ENCODE assay signal across 23 cellular contexts in genomic region chr16:49822649-49823370, GRCh38. TPM values are rescaled to one million over a fixed set of nuclear protein-coding genes. Genes with fewer than 3 reads are reported as not detected.
DNase-seq lines count a peak whose midpoint lies in the region; ATAC-seq, FAIRE-seq and TF ChIP-seq lines count a peak whose summit lies in the region.
"Had no signal": no experiment of that assay in that cellular context is flagged by ENCODE, and none has a peak within 500 bp of the region (broad histone marks: within the 10 kb centered on the region; RNA-seq: fewer than 3 reads in every experiment).

No MANE protein-coding gene starts in this region.

- H4K20me1 ChIP-seq in K562 (replicated peaks; ENCODE audit: control insufficient read depth, insufficient read depth, low read length): no peaks in the 10 kb centered on the region

- H3K27me3 ChIP-seq in K562 (ENCODE audit: control insufficient read depth in 2 of 2, insufficient read depth in 2 of 2, low read length in 2 of 2) (peaks cover 12 to 26% of the 10 kb centered on the region in 2 experiments; a peak in 4 of 5 replicates), psoas muscle (ENCODE audit: insufficient read depth in 3 of 3, low read length in 2 of 3) (no peaks in the 10 kb centered on the region)

- no peak for TF ChIP-seq EP300 in K562 (IDR thresholded peaks at IDR 0.05; ENCODE audit: low read length)

- H3K9me3 ChIP-seq in K562 (replicated peaks; ENCODE audit: control insufficient read depth, insufficient read depth, low read depth, low read length) (no peaks in the 10 kb centered on the region), psoas muscle (no peaks in the 10 kb centered on the region)

- no peak for TF ChIP-seq RAD21 in K562 (CRISPR knock-in tag; conservative IDR thresholded peaks at IDR 0.05 in 1 of 2, IDR thresholded peaks at IDR 0.05 in 1 of 2)

- no peak overlapping the region for H3K4me2 ChIP-seq in K562 (ENCODE audit: insufficient read depth, low read length)

- WGBS in K562 (ENCODE audit: insufficient coverage, low coverage, missing lambda C conversion rate): 0% methylated on average over 8 of the region's 8 CpGs
- WGBS in psoas muscle, 3 donors: 35 to 40% (median 35%) methylated on average over 8 of the region's 8 CpGs

- intact Hi-C loops in K562 (cut with micrococcal nuclease) (no loop called here), psoas muscle (cut with DNase I) (no loop called here)

- ATAC-seq in K562 (no peak), psoas muscle (peak; percentile 91 to 92 (median 92)), GM21381 (IDR thresholded peaks at IDR 0.05; ENCODE audit: unreplicated experiment) (no peak), GM18870 (IDR thresholded peaks at IDR 0.05; ENCODE audit: unreplicated experiment) (no peak)
- ATAC-seq: GM12878, Panc1, SK-N-SH treated with all-trans-retinoic acid at 6 μM for 48 hours had no signal

- CTCF ChIA-PET in K562 (lab: Yijun Ruan, JAX; ENCODE audit: low intra/inter-chr PET ratio): no interaction called here

- in situ Hi-C loops in K562 (cut with MboI): no loop called here

- no peak for TF ChIP-seq POLR2A in K562 (conservative IDR thresholded peaks at IDR 0.05)

- H3K4me1 ChIP-seq in K562 (replicated peaks in 1 of 2; ENCODE audit: control insufficient read depth in 2 of 2, insufficient read depth in 2 of 2, low read length in 2 of 2): no peaks in the 10 kb centered on the region
- H3K4me1 ChIP-seq in psoas muscle: peaks cover 86% of the 10 kb centered on the region

- FAIRE-seq in K562 (lab: Jason Lieb, UNC): no peak
- no peak for FAIRE-seq in frontal cortex (lab: Jason Lieb, UNC)
- FAIRE-seq: GM12878 had no signal

- DNase-seq in NCI-H82 (lab: John Stamatoyannopoulos, UW) (peak; percentile 55), NCI-H82 treated with DMSO at 0.1 percent for 48 hours (lab: John Stamatoyannopoulos, UW; ENCODE audit: unreplicated experiment) (no peak), K562 (ENCODE audit: extremely low read depth in 1 of 4, low spot score in 3 of 4) (no peak), left kidney (ENCODE audit: low read depth, low spot score) (peak; percentile 83), psoas muscle (peak; percentile 64 to 87), frontal cortex (ENCODE audit: low spot score in 2 of 2) (no peak)
- DNase-seq: 8988T; CD8-positive, alpha-beta memory T cell; DMS79; Kasumi-1; NCI-H1417 treated with DMSO at 0.1 percent for 48 hours; NCI-H187 treated with DMSO at 0.1 percent for 48 hours; NCI-H2107; NCI-H446 treated with DMSO at 0.1 percent for 48 hours; NCI-H526 treated with DMSO at 0.1 percent for 48 hours; SIG-M5 had no signal

- H2AFZ ChIP-seq in K562 (ENCODE audit: low read depth, low read length): no peak overlapping the region

- BruUV-seq in K562 (replicated peaks; lab: Mats Ljungman, UMichigan): no TSS peak

- H3K9me1 ChIP-seq in K562 (ENCODE audit: control insufficient read depth, insufficient read depth, low read length): no peaks in the 10 kb centered on the region

- H3K9ac ChIP-seq in K562 (ENCODE audit: insufficient read depth in 1 of 2, low read depth in 2 of 2, low read length in 2 of 2): no peak overlapping the region

- H3K27ac ChIP-seq in K562 (ENCODE audit: extremely low read depth, low read depth, low read length): no peak overlapping the region
- peak overlapping the region; percentile 93 for H3K27ac ChIP-seq in psoas muscle
- H3K27ac ChIP-seq: C4-2B had no signal

- H3K4me3 ChIP-seq in K562 (no peak overlapping the region), psoas muscle (no peak overlapping the region)
- H3K4me3 ChIP-seq: GM12878 had no signal

- POLR2A ChIA-PET in K562 (lab: Yijun Ruan, JAX): no interaction called here

- H3K36me3 ChIP-seq in K562 (ENCODE audit: control insufficient read depth, insufficient read depth, low read length) (no peaks in the 10 kb centered on the region), psoas muscle (ENCODE audit: insufficient read depth in 1 of 2, low read depth in 1 of 2) (no peaks in the 10 kb centered on the region)

- no peak for TF ChIP-seq CTCF in K562 (IDR thresholded peaks at IDR 0.05 in 2 of 3, conservative IDR thresholded peaks at IDR 0.05 in 1 of 3; ENCODE audit: insufficient read depth in 2 of 3, low read depth in 1 of 3, low read length in 3 of 3)
- no peak for TF ChIP-seq CTCF in psoas muscle (IDR thresholded peaks at IDR 0.05)

- H3K79me2 ChIP-seq in K562 (ENCODE audit: control insufficient read depth, insufficient read depth, low read length): no peaks in the 10 kb centered on the region

TF ChIP-seq in K562, 482 proteins besides CTCF, POLR2A, EP300 and RAD21:
- TF ChIP-seq RBM25 (IDR thresholded peaks at IDR 0.05; ENCODE audit: low read depth, low read length, severe bottlenecking) (peak; percentile 64), PYGO2 (tag; IDR thresholded peaks at IDR 0.05) (no peak)

RNA-seq across cellular contexts. Expression of gene ZNF423, which starts 33.1 kb away (rescaled TPM):
- not detected in 2 replicates for total RNA-seq in K562 (2011; cell fraction: chromatin; rRNA removed; ENCODE audit: low replicate concordance)
- total RNA-seq in K562 (2011; cell fraction: nucleolus; rRNA removed): not detected in 2 replicates
- total RNA-seq in K562 (2011; cell fraction: nucleoplasm; rRNA removed): not detected in 2 replicates
- not detected in 2 replicates for total RNA-seq in K562 (2014; rRNA removed)
- total RNA-seq in K562 (2014; rRNA removed; fragmentation: Illumina TruSeq; extraction: Trizol): not detected in 2 replicates
- not detected in 2 replicates for total RNA-seq in K562 (2015; rRNA removed; fragmentation: Illumina TruSeq; extraction: Trizol)
- not detected in 2 replicates for total RNA-seq in K562 (2021)
- polyA plus RNA-seq in K562 (2011; rRNA removed): not detected in 2 replicates
- polyA plus RNA-seq in K562 (2011; cell fraction: cytosol; rRNA removed): 0.03 TPM in 1 of 2 replicates, not detected in the other
- not detected in 2 replicates for polyA plus RNA-seq in K562 (2011; cell fraction: nucleus; rRNA removed)
- not detected in 2 replicates for polyA plus RNA-seq in K562 (2012)
- not detected in 2 replicates for polyA plus RNA-seq in K562 (2014; fragmentation: Illumina TruSeq; extraction: Trizol)
- not detected for polyA plus RNA-seq in K562 (2014; fragmentation: Nextera tagmentation; extraction: Ambion mirVana)
- polyA plus RNA-seq in K562 (2014; rRNA removed): not detected in 2 replicates
- not detected in 2 replicates for polyA minus RNA-seq in K562 (2011; rRNA and poly(A)+ RNA removed)
- not detected in 2 replicates for polyA minus RNA-seq in K562 (2011; cell fraction: cytosol; rRNA and poly(A)+ RNA removed)
- polyA minus RNA-seq in K562 (2011; cell fraction: nucleus; rRNA and poly(A)+ RNA removed): not detected in 2 replicates
- total RNA-seq in psoas muscle: 10 to 100 TPM; 14.4 to 30.7 (median 20.6) TPM
- polyA plus RNA-seq in psoas muscle: 1 to 10 TPM; 2.3 to 5.4 (median 4.4) TPM
- 7.3 TPM for total RNA-seq in frontal cortex
- total RNA-seq: CD8-positive, alpha-beta memory T cell; MCF 10A had no signal
- polyA plus RNA-seq: CD8-positive, alpha-beta memory T cell had no signal

Comparison
In these comparisons a context has a peak if more than half of its experiments do, and no peak if none do; other contexts are left out.
1. DNase-seq: peak in NCI-H82 (single experiment), left kidney (single experiment) and psoas muscle (2 of 2); none in NCI-H82 treated with DMSO at 0.1 percent for 48 hours (single experiment), K562 (0 of 4) and frontal cortex (0 of 2).
2. ATAC-seq: peak in psoas muscle (4 of 4); none in K562 (single experiment), GM21381 (single experiment) and GM18870 (single experiment).